ENCODE assay signal across 8 cellular contexts in the genomic region with DNA sequence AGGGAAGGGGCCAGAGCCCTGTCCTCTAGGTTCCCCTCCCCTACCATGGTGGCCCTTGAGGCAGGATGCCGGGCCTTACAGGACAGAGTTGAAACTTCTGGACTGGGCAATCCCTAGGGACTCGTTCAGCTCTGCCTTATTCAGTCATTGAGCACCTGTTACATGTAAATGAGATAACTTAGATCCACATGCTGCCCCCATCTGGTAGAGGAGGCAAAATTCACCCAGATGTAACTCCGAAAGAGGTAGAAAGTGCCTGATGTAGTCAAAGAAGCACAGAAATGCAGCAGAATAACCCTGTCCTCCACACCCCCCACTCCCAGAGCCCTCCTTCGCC. TPM values are rescaled to one million over a fixed set of nuclear protein-coding genes. Genes with fewer than 3 reads are reported as not detected.
A peak's percentile ranks its signal among the peaks of the same experiment; 100 is the strongest.
DNase-seq lines count a peak whose midpoint lies in the region; ATAC-seq and TF ChIP-seq lines count a peak whose summit lies in the region.

No MANE protein-coding gene starts in this region.

- H3K27me3 Mint-ChIP-seq in CD14-positive monocyte (ENCODE audit: low read depth in 3 of 3) (peaks cover 1 to 7% (median 2%) of the 10 kb centered on the region in 3 donors), endodermal cell (ENCODE audit: insufficient read depth) (peaks cover 80% of the 10 kb centered on the region)

- H3K9ac ChIP-seq in endodermal cell (ENCODE audit: extremely low read depth, low read length, poor library complexity, severe bottlenecking), result no peak overlapping the region
- no peak overlapping the region for H3K9ac ChIP-seq in mesenchymal stem cell (ENCODE audit: low read length)
- H3K9ac ChIP-seq in subcutaneous abdominal adipose tissue (ENCODE audit: low read length in 5 of 5), result peak overlapping the region in 3 of 5 donors; percentile 69 to 77 (median 76)

- H3K27ac Mint-ChIP-seq in CD14-positive monocyte, result peak overlapping the region in 1 of 7 donors; percentile 37
- no peak overlapping the region for H3K27ac Mint-ChIP-seq in endodermal cell

- no peak overlapping the region for H2BK5ac ChIP-seq in mesenchymal stem cell (ENCODE audit: low read depth, low read length, poor library complexity, severe bottlenecking)

- ATAC-seq in GM19025 (IDR thresholded peaks at IDR 0.05; ENCODE audit: low read depth, unreplicated experiment), result peak; percentile 66
- ATAC-seq in HG03354 (IDR thresholded peaks at IDR 0.05; ENCODE audit: poor library complexity, severe bottlenecking, unreplicated experiment), result peak; percentile 91

- no peak overlapping the region for H3K4me2 ChIP-seq in mesenchymal stem cell (ENCODE audit: low read length, poor library complexity, severe bottlenecking)

- H2BK120ac ChIP-seq in mesenchymal stem cell (ENCODE audit: low read depth, low read length), result no peak overlapping the region

- no peaks in the 10 kb centered on the region for H3K79me1 ChIP-seq in mesenchymal stem cell (replicated peaks; ENCODE audit: low read length, poor library complexity, severe bottlenecking)

- H3K4me1 Mint-ChIP-seq in CD14-positive monocyte, result peaks cover 63% of the 10 kb centered on the region
- H3K4me1 Mint-ChIP-seq in endodermal cell, result peaks cover 12% of the 10 kb centered on the region

- TF ChIP-seq CTCF in CD14-positive monocyte (IDR thresholded peaks at IDR 0.05) (peak; percentile 92), WI38 (IDR thresholded peaks at IDR 0.05; ENCODE audit: low read depth, low read length) (peak; percentile 60), endodermal cell (conservative IDR thresholded peaks at IDR 0.05) (peak; percentile 78)

- no peak overlapping the region for H4K8ac ChIP-seq in mesenchymal stem cell (ENCODE audit: low read length)

- H3K9me3 Mint-ChIP-seq in CD14-positive monocyte (peaks cover 5 to 8% (median 7%) of the 10 kb centered on the region in 7 donors), endodermal cell (peaks cover 7% of the 10 kb centered on the region)

- H3K23ac ChIP-seq in mesenchymal stem cell (ENCODE audit: low read length in 2 of 2), result no peak overlapping the region

- no peak overlapping the region for H2AFZ ChIP-seq in mesenchymal stem cell (ENCODE audit: low read depth, low read length)

- peaks cover 4 to 7% of the 10 kb centered on the region in 2 donors for H3K36me3 Mint-ChIP-seq in CD14-positive monocyte
- H3K36me3 Mint-ChIP-seq in endodermal cell (ENCODE audit: low read depth), result no peaks in the 10 kb centered on the region

- H3K27ac ChIP-seq in endodermal cell (ENCODE audit: low read depth, low read length) (no peak overlapping the region), mesenchymal stem cell (ENCODE audit: low read length, poor library complexity, severe bottlenecking) (no peak overlapping the region), subcutaneous abdominal adipose tissue (ENCODE audit: low read depth, low read length) (peak overlapping the region; percentile 17)

- intact Hi-C loops in CD14-positive monocyte (cut with micrococcal nuclease), result no loop called here

- H3K18ac ChIP-seq in mesenchymal stem cell (ENCODE audit: low read depth in 1 of 2, low read length in 2 of 2), result no peak overlapping the region

- no peaks in the 10 kb centered on the region for H3K36me3 ChIP-seq in endodermal cell (ENCODE audit: control insufficient read depth, insufficient read depth, low read length)
- H3K36me3 ChIP-seq in mesenchymal stem cell (ENCODE audit: control insufficient read depth in 1 of 2, insufficient read depth in 2 of 2, low read depth in 1 of 2, low read length in 2 of 2), result no peaks in the 10 kb centered on the region
- no peaks in the 10 kb centered on the region for H3K36me3 ChIP-seq in subcutaneous abdominal adipose tissue (ENCODE audit: control insufficient read depth in 5 of 5, insufficient read depth in 5 of 5, low read length in 5 of 5)

- WGBS in endodermal cell (ENCODE audit: insufficient coverage in 1 of 2, insufficient read length in 1 of 2), 2 experiments, result 0 to 8% methylated on average over 2 to 4 of the region's 4 CpGs
- WGBS in mesenchymal stem cell, result 6% methylated on average over 3 of the region's 4 CpGs

- no peak overlapping the region for H2BK12ac ChIP-seq in mesenchymal stem cell (ENCODE audit: low read length in 2 of 2)

- H3K4me3 ChIP-seq in WI38 (ENCODE audit: low read depth, low read length), result no peak overlapping the region
- peak overlapping the region; percentile 76 for H3K4me3 ChIP-seq in endodermal cell (ENCODE audit: low read length)
- H3K4me3 ChIP-seq in mesenchymal stem cell (ENCODE audit: insufficient read depth in 1 of 2, low read depth in 1 of 2, low read length in 2 of 2), result peak overlapping the region in 1 of 2 experiments; percentile 72
- H3K4me3 ChIP-seq in subcutaneous abdominal adipose tissue (ENCODE audit: low read depth in 1 of 5, low read length in 5 of 5), result peak overlapping the region; percentile 68 to 79 (median 70)

- H3K27me3 ChIP-seq in endodermal cell (ENCODE audit: control insufficient read depth, insufficient read depth, low read length, poor library complexity, severe bottlenecking) (peaks cover 55% of the 10 kb centered on the region), mesenchymal stem cell (ENCODE audit: control insufficient read depth in 1 of 2, insufficient read depth in 1 of 2, low read length in 2 of 2) (peaks cover 46 to 51% of the 10 kb centered on the region in 2 experiments), subcutaneous abdominal adipose tissue (ENCODE audit: control insufficient read depth in 5 of 5, insufficient read depth in 4 of 5, low read length in 5 of 5) (no peaks in the 10 kb centered on the region)

- no peak for DNase-seq in CD14-positive monocyte (ENCODE audit: low spot score)
- peak; percentile 80 for DNase-seq in NCI-H2196 (lab: John Stamatoyannopoulos, UW; ENCODE audit: unreplicated experiment)
- peak; percentile 88 for DNase-seq in endodermal cell
- peak; percentile 75 for DNase-seq in mesenchymal stem cell

- H3K4me3 Mint-ChIP-seq in CD14-positive monocyte, result peak overlapping the region; percentile 93 to 97
- peak overlapping the region; percentile 64 for H3K4me3 Mint-ChIP-seq in endodermal cell

- H3K9me3 ChIP-seq in endodermal cell (ENCODE audit: control insufficient read depth, low read length), result peaks cover 7% of the 10 kb centered on the region
- peaks cover 8% of the 10 kb centered on the region for H3K9me3 ChIP-seq in mesenchymal stem cell (ENCODE audit: control insufficient read depth, low read length)
- peaks cover 0 to 4% (median 3%) of the 10 kb centered on the region in 5 donors for H3K9me3 ChIP-seq in subcutaneous abdominal adipose tissue (ENCODE audit: control insufficient read depth in 5 of 5, low read length in 5 of 5)

- no peak overlapping the region for H3K14ac ChIP-seq in mesenchymal stem cell (ENCODE audit: low read length in 2 of 2)

- no peak overlapping the region for H3K4ac ChIP-seq in mesenchymal stem cell (ENCODE audit: low read depth in 1 of 2, low read length in 2 of 2)

- H2BK15ac ChIP-seq in mesenchymal stem cell (ENCODE audit: low read depth, poor library complexity, severe bottlenecking), result no peak overlapping the region

- H2AK5ac ChIP-seq in mesenchymal stem cell (ENCODE audit: low read length, severe bottlenecking), result no peak overlapping the region

- H3K4me1 ChIP-seq in endodermal cell (ENCODE audit: control insufficient read depth, insufficient read depth, low read length), result no peaks in the 10 kb centered on the region
- H3K4me1 ChIP-seq in mesenchymal stem cell (ENCODE audit: control insufficient read depth, insufficient read depth, low read depth, low read length), result peaks cover 18% of the 10 kb centered on the region
- H3K4me1 ChIP-seq in subcutaneous abdominal adipose tissue (ENCODE audit: control insufficient read depth in 5 of 5, insufficient read depth in 5 of 5, low read length in 5 of 5), result peaks cover 3 to 43% (median 32%) of the 10 kb centered on the region in 5 donors

- H4K91ac ChIP-seq in mesenchymal stem cell (ENCODE audit: low read length), result no peak overlapping the region

RNA-seq across cellular contexts. Expression of gene GGTA1, which starts 1.5 kb away (rescaled TPM):
- polyA plus RNA-seq in CD14-positive monocyte, result 10 to 100 TPM; 15.4 to 35.6 TPM
- total RNA-seq in endodermal cell, result not detected
- polyA plus RNA-seq in endodermal cell (2013, experiment 1 of 2), result not detected
- not detected for polyA plus RNA-seq in endodermal cell (2013, experiment 2 of 2)
- not detected for polyA plus RNA-seq in mesenchymal stem cell (2013, experiment 1 of 2)
- polyA plus RNA-seq in mesenchymal stem cell (2013, experiment 2 of 2), result not detected

Comparison
In these comparisons a context has a peak if more than half of its experiments do, and no peak if none do; other contexts are left out.
1. H3K9ac ChIP-seq: peak in subcutaneous abdominal adipose tissue (3 of 5); none in endodermal cell (single experiment) and mesenchymal stem cell (single experiment).
2. Peak in every context shown above with its lines, with median percentiles within 50 percentile points of each other: CTCF ChIP-seq.